In genomic region chr9:85700330-85700729, GRCh38 we compare ENCODE assay signal across 17 cellular contexts. TPM values are rescaled to one million over a fixed set of nuclear protein-coding genes. Genes with fewer than 3 reads are reported as not detected.
DNase-seq lines count a peak whose midpoint lies in the region; ATAC-seq and TF ChIP-seq lines count a peak whose summit lies in the region.
"Had no signal": no experiment of that assay in that cellular context is flagged by ENCODE, and none has a peak within 500 bp of the region (broad histone marks: within the 10 kb centered on the region; RNA-seq: fewer than 3 reads in every experiment).

No MANE protein-coding gene starts in this region.

- POLR2A ChIA-PET in WTC11 (lab: Charles Lee), result no interaction called here

- no peak for TF ChIP-seq POLR2A in heart left ventricle (IDR thresholded peaks at IDR 0.05)

- DNase-seq in CD14-positive monocyte (ENCODE audit: low spot score), result no peak
- DNase-seq in WTC11 (ENCODE audit: low spot score), result no peak
- peak; percentile 12 for DNase-seq in naive B cell
- DNase-seq in heart left ventricle, result no peak
- DNase-seq: CD4-positive, alpha-beta T cell; NCI-H1105 treated with DMSO at 0.1 percent for 48 hours; NCI-H187; NCI-H2171; NCI-H446 treated with DMSO at 0.1 percent for 48 hours; NCI-H748 treated with DMSO at 0.1 percent for 48 hours; Peyer's patch; SHP77 had no signal

- no peaks in the 10 kb centered on the region for H3K9me3 Mint-ChIP-seq in CD14-positive monocyte
- no peaks in the 10 kb centered on the region for H3K9me3 Mint-ChIP-seq in WTC11
- no peaks in the 10 kb centered on the region for H3K9me3 Mint-ChIP-seq in naive B cell
- H3K9me3 Mint-ChIP-seq: CD4-positive, alpha-beta T cell had no signal

- H3K36me3 Mint-ChIP-seq in CD14-positive monocyte (peaks cover 24 to 34% of the 10 kb centered on the region in 2 donors), WTC11 (no peaks in the 10 kb centered on the region; the same call in 1 of the 2 replicates), naive B cell (peaks cover 5 to 9% of the 10 kb centered on the region in 2 donors)

- no peak overlapping the region for H3K27ac ChIP-seq in heart left ventricle
- H3K27ac ChIP-seq: Peyer's patch had no signal

- H3K27ac Mint-ChIP-seq in CD14-positive monocyte (peak overlapping the region in 4 of 7 donors; percentile 20 to 77 (median 44)), WTC11 (peak overlapping the region; percentile 35), naive B cell (peak overlapping the region in 3 of 6 donors; percentile 23 to 73 (median 23))
- H3K27ac Mint-ChIP-seq: CD4-positive, alpha-beta T cell had no signal

- H3K9me3 ChIP-seq in heart left ventricle, result no peaks in the 10 kb centered on the region
- H3K9me3 ChIP-seq: Peyer's patch had no signal

- H3K4me3 Mint-ChIP-seq in CD14-positive monocyte, result no peak overlapping the region
- H3K4me3 Mint-ChIP-seq in WTC11, result no peak overlapping the region
- H3K4me3 Mint-ChIP-seq in naive B cell, result no peak overlapping the region
- H3K4me3 Mint-ChIP-seq: CD4-positive, alpha-beta T cell had no signal

- ATAC-seq in GM18867 (IDR thresholded peaks at IDR 0.05; ENCODE audit: unreplicated experiment), result peak; percentile 33
- ATAC-seq in WTC11, result no peak
- peak; percentile 88 to 90 for ATAC-seq in naive B cell (ENCODE audit: low read depth in 2 of 2)
- ATAC-seq in GM21576 (IDR thresholded peaks at IDR 0.05; ENCODE audit: unreplicated experiment), result no peak
- ATAC-seq in HG02852 (IDR thresholded peaks at IDR 0.05; ENCODE audit: unreplicated experiment), result no peak
- ATAC-seq in HG03175 (IDR thresholded peaks at IDR 0.05; ENCODE audit: unreplicated experiment), result no peak
- ATAC-seq in heart left ventricle, result no peak
- ATAC-seq: K562 had no signal

- no peak overlapping the region for H3K4me3 ChIP-seq in heart left ventricle
- H3K4me3 ChIP-seq: K562, Peyer's patch had no signal

- H3K36me3 ChIP-seq in heart left ventricle, result no peaks in the 10 kb centered on the region
- H3K36me3 ChIP-seq: Peyer's patch had no signal

- no peaks in the 10 kb centered on the region for H3K27me3 ChIP-seq in heart left ventricle
- H3K27me3 ChIP-seq: Peyer's patch had no signal

- TF ChIP-seq CTCF in CD14-positive monocyte (IDR thresholded peaks at IDR 0.05), result no peak
- no peak for TF ChIP-seq CTCF in WTC11 (IDR thresholded peaks at IDR 0.05)
- no peak for TF ChIP-seq CTCF in heart left ventricle (IDR thresholded peaks at IDR 0.05)

- WGBS in heart left ventricle, 4 donors, result 87 to 91% (median 89%) methylated on average over 2 of the region's 2 CpGs

- peaks cover 0 to 29% (median 10%) of the 10 kb centered on the region in 12 donors for H3K4me1 ChIP-seq in heart left ventricle
- H3K4me1 ChIP-seq: Peyer's patch had no signal

- CTCF ChIA-PET in WTC11 (lab: Charles Lee), result interaction anchor here (1.0 kb wide), 1 partner anchor 90 kb away, joined by 4 read pairs; no protein-coding TSS in a partner anchor

- H3K4me1 Mint-ChIP-seq in CD14-positive monocyte (peaks cover 55% of the 10 kb centered on the region), WTC11 (no peaks in the 10 kb centered on the region; the same call in 1 of the 2 replicates), naive B cell (peaks cover 10 to 30% (median 22%) of the 10 kb centered on the region in 3 donors)

- intact Hi-C loops in CD14-positive monocyte (cut with micrococcal nuclease), result loop anchor here (5.0 to 10.0 kb wide), 2 partner anchors 42 to 74 kb away; partner anchors contain the start of gene AGTPBP1 (in 1 of the 2)
- intact Hi-C loops in heart left ventricle (cut with DNase I), result loop anchor here in 6 of 10 donors (5.0 to 10.0 kb wide), 5 partner anchors 37 to 87 kb away; partner anchors contain the start of gene AGTPBP1 (in 2 of the 6)

- H3K27me3 Mint-ChIP-seq in CD14-positive monocyte (ENCODE audit: low read depth in 3 of 3) (no peaks in the 10 kb centered on the region), WTC11 (ENCODE audit: low read depth) (no peaks in the 10 kb centered on the region), naive B cell (no peaks in the 10 kb centered on the region)
- H3K27me3 Mint-ChIP-seq: CD4-positive, alpha-beta T cell had no signal

TF ChIP-seq in WTC11, 78 proteins besides CTCF, POLR2A, EP300 and RAD21:
- TF ChIP-seq CREB1 (CRISPR knock-in tag; IDR thresholded peaks at IDR 0.05) (no peak), STAT6 (CRISPR knock-in tag; conservative IDR thresholded peaks at IDR 0.05; ENCODE audit: low read depth) (no peak), CBFB (CRISPR knock-in tag; IDR thresholded peaks at IDR 0.05; ENCODE audit: low read depth) (no peak), SMAD4 (CRISPR knock-in tag; IDR thresholded peaks at IDR 0.05) (no peak), SMAD3 (CRISPR knock-in tag; IDR thresholded peaks at IDR 0.05; ENCODE audit: borderline replicate concordance) (no peak), ATF1 (CRISPR knock-in tag; IDR thresholded peaks at IDR 0.05) (no peak), ZNF219 (CRISPR knock-in tag; IDR thresholded peaks at IDR 0.05; ENCODE audit: borderline replicate concordance) (no peak), ZNF121 (CRISPR knock-in tag; IDR thresholded peaks at IDR 0.05) (no peak), ZNF138 (CRISPR knock-in tag; conservative IDR thresholded peaks at IDR 0.05) (no peak), ZBTB21 (CRISPR knock-in tag; IDR thresholded peaks at IDR 0.05; ENCODE audit: borderline replicate concordance) (no peak), GTF2I (CRISPR knock-in tag; conservative IDR thresholded peaks at IDR 0.05) (no peak)

RNA-seq across cellular contexts. Expression of gene AGTPBP1, which starts 41.4 kb away (rescaled TPM):
- polyA plus RNA-seq in CD14-positive monocyte, result 10 to 100 TPM; 77.0 to 90.3 TPM
- 53.6 to 54.7 TPM (median 54.4 TPM) in 3 replicates for total RNA-seq in WTC11 (2021)
- polyA plus RNA-seq in naive B cell (ENCODE audit: low read depth in 6 of 6), result 10 to 100 TPM; 10.5 to 27.1 (median 19.4) TPM
- total RNA-seq in heart left ventricle, result 10 to 100 TPM; 39.5 to 72.4 (median 48.1) TPM
- 10 to 100 TPM in 1 of 2 donors, 1 to 10 TPM in 1; 7.1 to 23.0 TPM for polyA plus RNA-seq in heart left ventricle

Comparison
In these comparisons a context has a peak if more than half of its experiments do, and no peak if none do; other contexts are left out.
1. ATAC-seq: peak in GM18867 (single experiment) and naive B cell (2 of 2); none in WTC11 (single experiment), GM21576 (single experiment), HG02852 (single experiment), HG03175 (single experiment) and heart left ventricle (0 of 4).